Comparison of ENCODE assay signal across 21 cellular contexts in the genomic region with DNA sequence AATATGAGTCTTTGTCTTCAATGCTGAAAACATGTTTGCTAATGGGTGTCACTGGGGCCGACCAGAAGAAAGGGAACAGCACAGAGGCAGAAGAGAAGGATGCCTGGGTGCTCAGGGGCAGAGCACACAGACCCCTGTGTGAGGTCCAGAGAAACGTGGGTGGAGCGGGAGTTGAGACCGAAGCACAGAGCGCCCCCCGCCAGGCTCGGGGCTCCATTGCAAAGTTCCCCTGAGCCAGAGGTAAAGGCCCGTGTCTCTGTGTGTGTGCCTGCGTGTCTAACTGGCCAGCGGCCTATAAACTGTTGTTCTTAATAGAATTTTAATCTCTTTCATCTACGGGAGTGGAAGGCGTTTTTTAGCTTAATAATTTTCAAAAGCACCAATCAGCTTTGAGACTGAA.
A peak's percentile ranks its signal among the peaks of the same experiment; 100 is the strongest.
DNase-seq lines count a peak whose midpoint lies in the region; TF ChIP-seq lines count a peak whose summit lies in the region.
"Had no signal": no experiment of that assay in that cellular context is flagged by ENCODE, and none has a peak within 500 bp of the region (broad histone marks: within the 10 kb centered on the region; RNA-seq: fewer than 3 reads in every experiment).

No MANE protein-coding gene starts in this region.

- no peak overlapping the region for H2AFZ ChIP-seq in neural progenitor cell (replicated peaks)
- no peak overlapping the region for H2AFZ ChIP-seq in mammary epithelial cell (ENCODE audit: low read depth, low read length)
- H2AFZ ChIP-seq: GM23248 had no signal

- intact Hi-C loops in mammary epithelial cell (cut with micrococcal nuclease) = no loop called here

- H3K36me3 Mint-ChIP-seq in endothelial cell (ENCODE audit: low read depth, unreplicated experiment) = no peaks in the 10 kb centered on the region
- H3K36me3 Mint-ChIP-seq in neural progenitor cell = no peaks in the 10 kb centered on the region

- BruUV-seq in mammary epithelial cell (replicated peaks; lab: Mats Ljungman, UMichigan) = no TSS peak

- H3K27me3 ChIP-seq in neural progenitor cell (peaks cover 64% of the 10 kb centered on the region), stomach smooth muscle (ENCODE audit: control insufficient read depth in 1 of 2, insufficient read depth in 2 of 2, low read length in 2 of 2) (peaks cover 0 to 6% of the 10 kb centered on the region in 2 donors), mammary epithelial cell (ENCODE audit: insufficient read depth, low read length) (no peaks in the 10 kb centered on the region)
- H3K27me3 ChIP-seq: MG63 had no signal

- H4K20me1 ChIP-seq in neural progenitor cell (ENCODE audit: low read depth) (peaks cover 11% of the 10 kb centered on the region), mammary epithelial cell (ENCODE audit: insufficient read depth, low read length) (no peaks in the 10 kb centered on the region)

- H3K79me2 ChIP-seq in neural progenitor cell (ENCODE audit: low read depth) = no peaks in the 10 kb centered on the region
- H3K79me2 ChIP-seq in mammary epithelial cell (ENCODE audit: insufficient read depth, low read length) = no peaks in the 10 kb centered on the region

- CTCF ChIA-PET in mammary epithelial cell (lab: Charles Lee; ENCODE audit: low non-redundant PET) = no interaction called here

- H3K27ac Mint-ChIP-seq in endothelial cell (ENCODE audit: unreplicated experiment) (peak overlapping the region; percentile 61), neural progenitor cell (peak overlapping the region; percentile 81)
- H3K27ac Mint-ChIP-seq: B cell had no signal

- H3K27ac ChIP-seq in neural progenitor cell = no peak overlapping the region
- H3K27ac ChIP-seq in stomach smooth muscle (ENCODE audit: low read length) = peak overlapping the region; percentile 24
- H3K27ac ChIP-seq in mammary epithelial cell (ENCODE audit: insufficient read depth, low read depth, low read length) = no peak overlapping the region
- H3K27ac ChIP-seq: GM23248 had no signal

- peaks cover 11% of the 10 kb centered on the region for H3F3A ChIP-seq in neural progenitor cell (ENCODE audit: low read depth)

- dilution Hi-C loops in mammary epithelial cell (cut with HindIII; ENCODE audit: low sequenced_read_pairs) = no loop called here

- no peak for TF ChIP-seq CTCF in endothelial cell (IDR thresholded peaks at IDR 0.05; ENCODE audit: unreplicated experiment)
- TF ChIP-seq CTCF in neural progenitor cell (IDR thresholded peaks at IDR 0.05) = no peak
- TF ChIP-seq CTCF in mammary epithelial cell (conservative IDR thresholded peaks at IDR 0.05 in 1 of 2, IDR thresholded peaks at IDR 0.05 in 1 of 2; ENCODE audit: extremely low read depth in 1 of 2, insufficient read depth in 1 of 2, low read depth in 1 of 2, low read length in 2 of 2) = no peak

- H3K4me3 Mint-ChIP-seq in endothelial cell (ENCODE audit: unreplicated experiment) (no peak overlapping the region), neural progenitor cell (no peak overlapping the region)
- H3K4me3 Mint-ChIP-seq: B cell had no signal

- H3K36me3 ChIP-seq in neural progenitor cell (no peaks in the 10 kb centered on the region), stomach smooth muscle (ENCODE audit: control insufficient read depth in 2 of 2, insufficient read depth in 2 of 2, low read length in 2 of 2) (no peaks in the 10 kb centered on the region), mammary epithelial cell (ENCODE audit: insufficient read depth, low read length) (no peaks in the 10 kb centered on the region)
- H3K36me3 ChIP-seq: MG63 had no signal

- in situ Hi-C loops in mammary epithelial cell (cut with MboI; ENCODE audit: low sequenced_read_pairs in 2 of 2) = no loop called here

- no peaks in the 10 kb centered on the region for H3K9me3 ChIP-seq in neural progenitor cell (ENCODE audit: low read depth)
- no peaks in the 10 kb centered on the region for H3K9me3 ChIP-seq in stomach smooth muscle (ENCODE audit: control insufficient read depth in 2 of 2, low read length in 2 of 2)
- H3K9me3 ChIP-seq in mammary epithelial cell (replicated peaks; ENCODE audit: insufficient read depth, low read length) = peaks cover 44% of the 10 kb centered on the region
- H3K9me3 ChIP-seq: MG63 had no signal

- H3K4me2 ChIP-seq in neural progenitor cell = no peak overlapping the region
- no peak overlapping the region for H3K4me2 ChIP-seq in mammary epithelial cell (ENCODE audit: insufficient read depth, low read depth, low read length)

- H3K27me3 Mint-ChIP-seq in endothelial cell (ENCODE audit: unreplicated experiment) (peaks cover 4% of the 10 kb centered on the region), neural progenitor cell (ENCODE audit: insufficient read depth, low read depth) (peaks cover 9% of the 10 kb centered on the region)

- DNase-seq in activated effector memory CD4-positive, alpha-beta T cell treated with anti-CD3 and anti-CD28 coated beads, Interleukin-2, amount 50 U/mL, for 16 hours = peak; percentile 9
- no peak for DNase-seq in activated effector memory CD4-positive, alpha-beta T cell treated with Interleukin-2 at 50 U/mL for 16 hours
- DNase-seq in endothelial cell (ENCODE audit: low spot score) (no peak), neural progenitor cell (ENCODE audit: low spot score) (no peak), mammary epithelial cell (no peak), NCI-H187 treated with DMSO at 0.1 percent for 48 hours (lab: John Stamatoyannopoulos, UW) (no peak), NCI-H1694 (lab: John Stamatoyannopoulos, UW) (no peak)
- DNase-seq: 8988T, COR-L47, DMS 273 treated with DMSO at 0.1 percent for 48 hours, GM23248, Kasumi-1, MG63, NCI-H1092, NCI-H1436 treated with DMSO at 0.1 percent for 48 hours, NCI-H2081, NCI-H510A, NCI-H82, SHP77 treated with DMSO at 0.1 percent for 48 hours had no signal

- H3K9me3 Mint-ChIP-seq in endothelial cell (ENCODE audit: unreplicated experiment) (no peaks in the 10 kb centered on the region), neural progenitor cell (no peaks in the 10 kb centered on the region)

- 81% methylated on average over 10 of the region's 12 CpGs for WGBS in mammary epithelial cell (ENCODE audit: low coverage, missing lambda C conversion rate)

- no peak overlapping the region for H3K4me3 ChIP-seq in neural progenitor cell
- no peak overlapping the region for H3K4me3 ChIP-seq in stomach smooth muscle (ENCODE audit: low read length in 2 of 2)
- no peak overlapping the region for H3K4me3 ChIP-seq in mammary epithelial cell (replicated peaks in 1 of 3; ENCODE audit: insufficient read depth in 1 of 3, low read depth in 2 of 3, low read length in 3 of 3)
- H3K4me3 ChIP-seq: GM23248, MG63 had no signal

- H3K4me1 ChIP-seq in neural progenitor cell (peaks cover 14% of the 10 kb centered on the region), stomach smooth muscle (ENCODE audit: control insufficient read depth, insufficient read depth, low read length) (peaks cover 4% of the 10 kb centered on the region), mammary epithelial cell (ENCODE audit: insufficient read depth, low read length) (no peaks in the 10 kb centered on the region)

- H3K4me1 Mint-ChIP-seq in endothelial cell (ENCODE audit: unreplicated experiment) = peaks cover 9% of the 10 kb centered on the region
- peaks cover 35% of the 10 kb centered on the region for H3K4me1 Mint-ChIP-seq in neural progenitor cell
- H3K4me1 Mint-ChIP-seq: B cell had no signal

- H3K9ac ChIP-seq in neural progenitor cell (no peak overlapping the region), stomach smooth muscle (ENCODE audit: low read length in 2 of 2) (no peak overlapping the region), mammary epithelial cell (ENCODE audit: insufficient read depth, low read length) (no peak overlapping the region)
- H3K9ac ChIP-seq: GM23248 had no signal
